10 cellular contexts compared by ENCODE assay signal in the genomic region with DNA sequence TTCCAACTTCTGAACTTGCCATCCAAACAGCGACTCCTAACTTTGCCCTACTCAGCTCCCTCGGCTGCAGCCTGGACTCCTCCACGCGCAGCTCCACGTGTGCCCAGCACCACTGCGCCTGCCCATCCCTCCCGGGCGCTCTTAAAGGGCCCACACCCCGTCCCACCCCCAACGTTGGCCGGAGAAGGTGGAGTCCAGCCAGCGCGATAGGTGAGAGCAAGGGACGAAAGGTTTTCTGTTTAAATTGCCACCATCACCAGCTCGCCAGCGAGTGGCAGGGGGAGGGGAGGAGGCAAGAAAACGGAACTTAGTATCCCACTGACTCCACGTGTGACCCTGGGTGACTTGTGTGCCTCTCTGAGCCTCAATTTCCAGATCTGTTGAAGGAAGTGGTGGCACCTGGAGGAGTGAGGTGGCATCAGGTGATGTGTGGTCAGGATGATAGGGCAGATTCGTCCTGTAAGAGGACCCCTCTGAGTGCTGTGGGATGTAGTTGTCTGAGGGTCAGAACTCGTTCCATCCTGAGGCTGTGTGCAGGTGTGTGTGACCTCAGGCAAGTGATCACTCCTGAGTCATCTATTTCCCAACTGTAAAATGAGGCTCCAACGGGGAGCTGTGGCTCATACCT. TPM values are rescaled to one million over a fixed set of nuclear protein-coding genes. Genes with fewer than 3 reads are reported as not detected.
DNase-seq lines count a peak whose midpoint lies in the region; ATAC-seq and TF ChIP-seq lines count a peak whose summit lies in the region.
"Had no signal": no experiment of that assay in that cellular context is flagged by ENCODE, and none has a peak within 500 bp of the region (broad histone marks: within the 10 kb centered on the region; RNA-seq: fewer than 3 reads in every experiment).

No MANE protein-coding gene starts in this region.

- H3K9me3 Mint-ChIP-seq in natural killer cell treated with Interleukin-12 subunit alpha and Interleukin-12 subunit beta and Interleukin-15 and Interleukin-18, amount 100 ng/mL, for 72 hours = no peaks in the 10 kb centered on the region
- H3K9me3 Mint-ChIP-seq in natural killer cell = no peaks in the 10 kb centered on the region
- H3K9me3 Mint-ChIP-seq: activated naive CD4-positive, alpha-beta T cell treated with anti-CD3 and anti-CD28 coated beads, Interleukin-2, amount 50 U/mL, for 72 hours; CD8-positive, alpha-beta memory T cell had no signal

- H3K4me3 ChIP-seq in adrenal gland (peak overlapping the region in 1 of 4 donors; percentile 32), right lobe of liver (no peak overlapping the region), upper lobe of right lung (no peak overlapping the region)

- H3K27me3 Mint-ChIP-seq in natural killer cell treated with Interleukin-12 subunit alpha and Interleukin-12 subunit beta and Interleukin-15 and Interleukin-18, amount 100 ng/mL, for 72 hours = no peaks in the 10 kb centered on the region
- peaks cover 0 to 4% of the 10 kb centered on the region in 2 donors for H3K27me3 Mint-ChIP-seq in natural killer cell (ENCODE audit: low read depth in 2 of 2)

- H3K36me3 ChIP-seq in adrenal gland (replicated peaks in 1 of 2) = no peaks in the 10 kb centered on the region
- H3K36me3 ChIP-seq in right lobe of liver = no peaks in the 10 kb centered on the region
- H3K36me3 ChIP-seq in upper lobe of right lung = no peaks in the 10 kb centered on the region

- ATAC-seq in natural killer cell treated with Interleukin-12 subunit alpha and Interleukin-12 subunit beta and Interleukin-15 and Interleukin-18, amount 100 ng/mL, for 72 hours = no peak
- ATAC-seq in natural killer cell (no peak), right lobe of liver (peak; percentile 69 to 81 (median 77)), upper lobe of right lung (peak; percentile 46)
- ATAC-seq: activated naive CD4-positive, alpha-beta T cell treated with anti-CD3 and anti-CD28 coated beads, Interleukin-2, amount 50 U/mL, for 72 hours had no signal

- H3K27ac Mint-ChIP-seq in natural killer cell treated with Interleukin-12 subunit alpha and Interleukin-12 subunit beta and Interleukin-15 and Interleukin-18, amount 100 ng/mL, for 72 hours = no peak overlapping the region
- no peak overlapping the region for H3K27ac Mint-ChIP-seq in natural killer cell
- H3K27ac Mint-ChIP-seq: activated naive CD4-positive, alpha-beta T cell treated with anti-CD3 and anti-CD28 coated beads, Interleukin-2, amount 50 U/mL, for 72 hours; CD8-positive, alpha-beta memory T cell had no signal

- H3K4me1 ChIP-seq in adrenal gland (replicated peaks in 1 of 2) = peaks cover 0 to 20% of the 10 kb centered on the region in 2 donors
- peaks cover 0 to 14% (median 4%) of the 10 kb centered on the region in 4 donors for H3K4me1 ChIP-seq in right lobe of liver
- no peaks in the 10 kb centered on the region for H3K4me1 ChIP-seq in upper lobe of right lung

- TF ChIP-seq POLR2A in adrenal gland (IDR thresholded peaks at IDR 0.05) = no peak
- TF ChIP-seq POLR2A in right lobe of liver (IDR thresholded peaks at IDR 0.05) = no peak

- no peak overlapping the region for H3K4me3 Mint-ChIP-seq in natural killer cell treated with Interleukin-12 subunit alpha and Interleukin-12 subunit beta and Interleukin-15 and Interleukin-18, amount 100 ng/mL, for 72 hours
- no peak overlapping the region for H3K4me3 Mint-ChIP-seq in natural killer cell

- TF ChIP-seq CTCF in natural killer cell (IDR thresholded peaks at IDR 0.05) (no peak), adrenal gland (IDR thresholded peaks at IDR 0.05) (no peak), right lobe of liver (IDR thresholded peaks at IDR 0.05) (no peak), upper lobe of right lung (IDR thresholded peaks at IDR 0.05) (no peak)

- H3K27ac ChIP-seq in adrenal gland (peak overlapping the region in 2 of 5 donors; percentile 46 to 68), right lobe of liver (no peak overlapping the region), upper lobe of right lung (no peak overlapping the region)

- WGBS in adrenal gland, 4 donors = 17 to 25% (median 19%) methylated on average over 18 to 21 of the region's 21 CpGs
- 17% methylated on average over 19 of the region's 21 CpGs for WGBS in right lobe of liver (ENCODE audit: insufficient coverage, low coverage, low lambda C conversion rate, missing lambda C conversion rate)

- no peaks in the 10 kb centered on the region for H3K27me3 ChIP-seq in adrenal gland
- no peaks in the 10 kb centered on the region for H3K27me3 ChIP-seq in right lobe of liver
- no peaks in the 10 kb centered on the region for H3K27me3 ChIP-seq in upper lobe of right lung

- H3K4me1 Mint-ChIP-seq in natural killer cell treated with Interleukin-12 subunit alpha and Interleukin-12 subunit beta and Interleukin-15 and Interleukin-18, amount 100 ng/mL, for 72 hours (ENCODE audit: low read depth in 2 of 2) = peaks cover 0 to 4% of the 10 kb centered on the region in 2 donors
- peaks cover 5 to 10% of the 10 kb centered on the region in 2 donors for H3K4me1 Mint-ChIP-seq in natural killer cell

- H3K9me3 ChIP-seq in adrenal gland (replicated peaks in 1 of 3) (no peaks in the 10 kb centered on the region), right lobe of liver (no peaks in the 10 kb centered on the region), upper lobe of right lung (no peaks in the 10 kb centered on the region)

- no peaks in the 10 kb centered on the region for H3K36me3 Mint-ChIP-seq in natural killer cell treated with Interleukin-12 subunit alpha and Interleukin-12 subunit beta and Interleukin-15 and Interleukin-18, amount 100 ng/mL, for 72 hours
- H3K36me3 Mint-ChIP-seq in natural killer cell = no peaks in the 10 kb centered on the region
- H3K36me3 Mint-ChIP-seq: activated naive CD4-positive, alpha-beta T cell treated with anti-CD3 and anti-CD28 coated beads, Interleukin-2, amount 50 U/mL, for 72 hours; CD8-positive, alpha-beta memory T cell had no signal

- intact Hi-C loops in natural killer cell (cut with micrococcal nuclease) = no loop called here
- intact Hi-C loops in adrenal gland (cut with DNase I) = loop anchor here (2.0 to 10.0 kb wide), 4 partner anchors 56 to 349 kb away; no protein-coding TSS in a partner anchor
- intact Hi-C loops in right lobe of liver (cut with DNase I) = loop anchor here (5.0 to 10.0 kb wide), 4 partner anchors 176 to 339 kb away; no protein-coding TSS in a partner anchor
- intact Hi-C loops in upper lobe of right lung (cut with DNase I) = no loop called here

- peak; percentile 55 for DNase-seq in natural killer cell treated with Interleukin-12 subunit alpha and Interleukin-12 subunit beta and Interleukin-15 and Interleukin-18, amount 100 ng/mL, for 72 hours (ENCODE audit: low spot score)
- DNase-seq in natural killer cell (no peak), adrenal gland (peak; percentile 42 to 70 (median 57)), right lobe of liver (peak; percentile 48 to 70 (median 67)), upper lobe of right lung (peak; percentile 67), putamen (ENCODE audit: low spot score) (no peak), DMS153 treated with DMSO at 0.1 percent for 48 hours (lab: John Stamatoyannopoulos, UW; ENCODE audit: unreplicated experiment) (no peak), GDM1 (lab: John Stamatoyannopoulos, UW) (no peak)

RNA-seq across cellular contexts. Expression of a gene that starts 59.7 kb away (rescaled TPM):
- total RNA-seq in natural killer cell treated with Interleukin-12 subunit alpha and Interleukin-12 subunit beta and Interleukin-15 and Interleukin-18, amount 100 ng/mL, for 72 hours = not detected
- total RNA-seq in natural killer cell = not detected
- 1 to 10 TPM in 7 of 8 donors, under 1 TPM in 1; 0.30 to 5.9 (median 2.5) TPM for total RNA-seq in adrenal gland
- polyA plus RNA-seq in adrenal gland = under 1 TPM; 0.46 to 0.64 (median 0.48) TPM
- total RNA-seq in right lobe of liver = 10 to 100 TPM in 1 of 6 experiments, 1 to 10 TPM in 5; 5.3 to 10.3 (median 6.7) TPM
- 4.5 TPM for total RNA-seq in upper lobe of right lung
- total RNA-seq: activated naive CD4-positive, alpha-beta T cell treated with anti-CD3 and anti-CD28 coated beads, Interleukin-2, amount 50 U/mL, for 72 hours; CD8-positive, alpha-beta memory T cell had no signal
- polyA plus RNA-seq: CD8-positive, alpha-beta memory T cell had no signal

RNA-seq across cellular contexts. Expression of a gene that starts 59.9 kb away (rescaled TPM):
- total RNA-seq in natural killer cell treated with Interleukin-12 subunit alpha and Interleukin-12 subunit beta and Interleukin-15 and Interleukin-18, amount 100 ng/mL, for 72 hours = 1 to 10 TPM; 1.2 to 1.8 TPM
- total RNA-seq in natural killer cell = 1 to 10 TPM; 3.1 to 6.6 (median 4.0) TPM
- 10 to 100 TPM; 15.2 to 57.8 (median 27.1) TPM for total RNA-seq in adrenal gland
- polyA plus RNA-seq in adrenal gland = 10 to 100 TPM in 2 of 3 donors, 1 to 10 TPM in 1; 9.2 to 36.7 (median 11.7) TPM
- total RNA-seq in right lobe of liver = 1 to 10 TPM in 5 of 6 experiments, under 1 TPM in 1; 0.34 to 4.3 (median 1.2) TPM
- 6.2 TPM for total RNA-seq in upper lobe of right lung

Comparison
In these comparisons a context has a peak if more than half of its experiments do, and no peak if none do; other contexts are left out.
1. DNase-seq: peak in natural killer cell treated with Interleukin-12 subunit alpha and Interleukin-12 subunit beta and Interleukin-15 and Interleukin-18, amount 100 ng/mL, for 72 hours (single experiment), adrenal gland (7 of 7), right lobe of liver (3 of 3) and upper lobe of right lung (single experiment); none in natural killer cell (single experiment), putamen (single experiment), DMS153 treated with DMSO at 0.1 percent for 48 hours (single experiment) and GDM1 (single experiment).
2. ATAC-seq: peak in right lobe of liver (4 of 4) and upper lobe of right lung (single experiment); none in natural killer cell treated with Interleukin-12 subunit alpha and Interleukin-12 subunit beta and Interleukin-15 and Interleukin-18, amount 100 ng/mL, for 72 hours (0 of 2) and natural killer cell (0 of 3).
3. intact Hi-C loops: an anchor here in adrenal gland (2.0 to 10.0 kb wide) and right lobe of liver (5.0 to 10.0 kb wide); none called in natural killer cell and upper lobe of right lung.